9 cellular contexts compared by ENCODE assay signal in genomic region chr18:46756172-46756558, GRCh38. TPM values are rescaled to one million over a fixed set of nuclear protein-coding genes. Genes with fewer than 3 reads are reported as not detected.
DNase-seq lines count a peak whose midpoint lies in the region; ATAC-seq and TF ChIP-seq lines count a peak whose summit lies in the region.
"Had no signal": no experiment of that assay in that cellular context is flagged by ENCODE, and none has a peak within 500 bp of the region (broad histone marks: within the 10 kb centered on the region; RNA-seq: fewer than 3 reads in every experiment).

No MANE protein-coding gene starts in this region.

- POLR2A ChIA-PET in MCF 10A (lab: Yijun Ruan, JAX) = no interaction called here

- no peak for TF ChIP-seq CTCF in breast epithelium (IDR thresholded peaks at IDR 0.05)
- TF ChIP-seq CTCF in MCF 10A (IDR thresholded peaks at IDR 0.05; ENCODE audit: unreplicated experiment) = no peak
- TF ChIP-seq CTCF in astrocyte of the cerebellum (IDR thresholded peaks at IDR 0.05; ENCODE audit: low read depth, low read length, missing control alignments) = no peak
- no peak for TF ChIP-seq CTCF in type B pancreatic cell (conservative IDR thresholded peaks at IDR 0.05)

- H3K36me3 ChIP-seq in breast epithelium = no peaks in the 10 kb centered on the region

- H3K9me3 ChIP-seq in breast epithelium = no peaks in the 10 kb centered on the region

- peak overlapping the region in 2 of 3 donors; percentile 37 to 53 for H3K4me3 ChIP-seq in breast epithelium
- H3K4me3 ChIP-seq in astrocyte of the cerebellum (ENCODE audit: low read depth, low read length) = peak overlapping the region; percentile 53

- H3K4me1 ChIP-seq in breast epithelium = no peaks in the 10 kb centered on the region

- H3K4me1 Mint-ChIP-seq in MCF 10A (ENCODE audit: insufficient read depth, unreplicated experiment) (no peaks in the 10 kb centered on the region), memory B cell (peaks cover 16% of the 10 kb centered on the region), type B pancreatic cell (ENCODE audit: unreplicated experiment) (peaks cover 7% of the 10 kb centered on the region)

- no peak for TF ChIP-seq POLR2A in breast epithelium (IDR thresholded peaks at IDR 0.05)

- DNase-seq in breast epithelium (ENCODE audit: low spot score in 2 of 2) = no peak
- DNase-seq in MCF 10A (ENCODE audit: unreplicated experiment) = no peak
- no peak for DNase-seq in astrocyte of the cerebellum (ENCODE audit: low read depth)
- no peak for DNase-seq in memory B cell (ENCODE audit: low spot score in 2 of 2)
- no peak for DNase-seq in type B pancreatic cell (ENCODE audit: extremely low spot score, unreplicated experiment)
- no peak for DNase-seq in SW480 (ENCODE audit: low spot score)

- H3K27me3 ChIP-seq in breast epithelium = peaks cover 0 to 45% of the 10 kb centered on the region in 2 donors

- H3K9me3 Mint-ChIP-seq in MCF 10A (ENCODE audit: unreplicated experiment) = no peaks in the 10 kb centered on the region
- H3K9me3 Mint-ChIP-seq in memory B cell = peaks cover 4% of the 10 kb centered on the region
- H3K9me3 Mint-ChIP-seq in type B pancreatic cell = peaks cover 6% of the 10 kb centered on the region

- CTCF ChIA-PET in MCF 10A (lab: Yijun Ruan, JAX) = no interaction called here

- ATAC-seq in memory B cell (ENCODE audit: low read depth) (no peak), HG03045 (IDR thresholded peaks at IDR 0.05; ENCODE audit: unreplicated experiment) (no peak), GM19397 (IDR thresholded peaks at IDR 0.05; ENCODE audit: unreplicated experiment) (no peak)

- in situ Hi-C loops in astrocyte of the cerebellum (cut with HindIII; ENCODE audit: low sequenced_read_pairs) = no loop called here

- H3K27me3 Mint-ChIP-seq in MCF 10A (ENCODE audit: insufficient read depth, unreplicated experiment) (peaks cover 30% of the 10 kb centered on the region), memory B cell (peaks cover 26% of the 10 kb centered on the region), type B pancreatic cell (peaks cover 88% of the 10 kb centered on the region)

- H3K27ac ChIP-seq in breast epithelium = no peak overlapping the region

- BruUV-seq in MCF 10A (replicated peaks; lab: Mats Ljungman, UMichigan) = no TSS peak

- intact Hi-C loops in breast epithelium (cut with DNase I; ENCODE audit: low total_unique reads) (no loop called here), MCF 10A (cut with micrococcal nuclease) (no loop called here)

- H3K27ac Mint-ChIP-seq in MCF 10A (ENCODE audit: low read depth, unreplicated experiment) (no peak overlapping the region), memory B cell (no peak overlapping the region), type B pancreatic cell (no peak overlapping the region)
- H3K27ac Mint-ChIP-seq: activated naive CD8-positive, alpha-beta T cell had no signal

- H3K36me3 Mint-ChIP-seq in MCF 10A (ENCODE audit: insufficient read depth, unreplicated experiment) (peaks cover 5% of the 10 kb centered on the region), memory B cell (no peaks in the 10 kb centered on the region), type B pancreatic cell (peaks cover 3% of the 10 kb centered on the region)
- H3K36me3 Mint-ChIP-seq: activated naive CD8-positive, alpha-beta T cell had no signal

- H3K4me3 Mint-ChIP-seq in MCF 10A (ENCODE audit: unreplicated experiment) = no peak overlapping the region
- peak overlapping the region; percentile 41 for H3K4me3 Mint-ChIP-seq in memory B cell
- peak overlapping the region; percentile 78 for H3K4me3 Mint-ChIP-seq in type B pancreatic cell
- H3K4me3 Mint-ChIP-seq: activated naive CD8-positive, alpha-beta T cell had no signal

RNA-seq across cellular contexts. Expression of gene ST8SIA5, which starts 0.7 kb away (rescaled TPM):
- total RNA-seq in breast epithelium (under 1 TPM in 2 of 3 donors, not detected in 1; 0.29 to 0.33 TPM), MCF 10A (2022) (not detected in 2 replicates), type B pancreatic cell (ENCODE audit: low replicate concordance) (0.94 and 1.9 TPM in 2 replicates)
